1 cellular context compared by ENCODE assay signal in the genomic region with DNA sequence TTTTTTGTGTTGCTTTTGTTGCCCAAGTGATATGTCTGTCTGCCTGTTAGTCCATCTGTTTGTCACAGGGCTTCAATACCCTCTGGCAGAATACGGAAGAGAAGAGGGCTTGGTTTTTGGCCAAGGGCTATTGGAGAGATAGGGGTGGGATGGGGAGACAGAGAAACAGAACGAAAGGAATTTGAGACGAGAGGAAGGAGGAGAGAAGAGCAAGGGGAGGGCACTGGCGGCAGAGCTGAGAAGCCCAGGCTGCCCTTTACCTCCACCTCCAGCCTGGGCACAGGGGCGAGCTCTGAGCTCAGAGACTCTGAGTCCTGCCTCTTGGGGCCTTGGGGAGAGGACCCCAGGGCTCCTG.
TF ChIP-seq lines count a peak whose summit lies in the region.

No MANE protein-coding gene starts in this region.

TF ChIP-seq in IMR-90, 13 proteins besides CTCF, POLR2A, EP300 and RAD21:
- TF ChIP-seq SMC3 (IDR thresholded peaks at IDR 0.05; ENCODE audit: low read depth, low read length) (no peak), MAFK (IDR thresholded peaks at IDR 0.05; ENCODE audit: low read depth, low read length) (no peak), FOS (IDR thresholded peaks at IDR 0.05; ENCODE audit: low read depth, low read length) (no peak), MAZ (IDR thresholded peaks at IDR 0.05; ENCODE audit: borderline replicate concordance, low read depth, low read length) (no peak), BHLHE40 (IDR thresholded peaks at IDR 0.05; ENCODE audit: low read depth, low read length) (no peak), CEBPB (IDR thresholded peaks at IDR 0.05; ENCODE audit: low read depth, low read length) (no peak), MXI1 (IDR thresholded peaks at IDR 0.05; ENCODE audit: borderline replicate concordance, low read depth, low read length) (no peak), RCOR1 (IDR thresholded peaks at IDR 0.05; ENCODE audit: insufficient replicate concordance, low read length) (no peak)
- TF ChIP-seq, protein P1, sequence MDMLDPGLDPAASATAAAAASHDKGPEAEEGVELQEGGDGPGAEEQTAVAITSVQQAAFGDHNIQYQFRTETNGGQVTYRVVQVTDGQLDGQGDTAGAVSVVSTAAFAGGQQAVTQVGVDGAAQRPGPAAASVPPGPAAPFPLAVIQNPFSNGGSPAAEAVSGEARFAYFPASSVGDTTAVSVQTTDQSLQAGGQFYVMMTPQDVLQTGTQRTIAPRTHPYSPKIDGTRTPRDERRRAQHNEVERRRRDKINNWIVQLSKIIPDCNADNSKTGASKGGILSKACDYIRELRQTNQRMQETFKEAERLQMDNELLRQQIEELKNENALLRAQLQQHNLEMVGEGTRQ (IDR thresholded peaks at IDR 0.05; ENCODE audit: low read depth, low read length): no peak
- TF ChIP-seq, protein P2, sequence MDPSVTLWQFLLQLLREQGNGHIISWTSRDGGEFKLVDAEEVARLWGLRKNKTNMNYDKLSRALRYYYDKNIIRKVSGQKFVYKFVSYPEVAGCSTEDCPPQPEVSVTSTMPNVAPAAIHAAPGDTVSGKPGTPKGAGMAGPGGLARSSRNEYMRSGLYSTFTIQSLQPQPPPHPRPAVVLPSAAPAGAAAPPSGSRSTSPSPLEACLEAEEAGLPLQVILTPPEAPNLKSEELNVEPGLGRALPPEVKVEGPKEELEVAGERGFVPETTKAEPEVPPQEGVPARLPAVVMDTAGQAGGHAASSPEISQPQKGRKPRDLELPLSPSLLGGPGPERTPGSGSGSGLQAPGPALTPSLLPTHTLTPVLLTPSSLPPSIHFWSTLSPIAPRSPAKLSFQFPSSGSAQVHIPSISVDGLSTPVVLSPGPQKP (IDR thresholded peaks at IDR 0.05; ENCODE audit: borderline replicate concordance, low read depth, low read length): no peak
TF ChIP-seq in IMR-90: peak in this region for 0.
